9 cellular contexts compared by ENCODE assay signal in genomic region chr20:51480507-51481270, GRCh38.
DNase-seq lines count a peak whose midpoint lies in the region; ATAC-seq and TF ChIP-seq lines count a peak whose summit lies in the region.
"Had no signal": no experiment of that assay in that cellular context is flagged by ENCODE, and none has a peak within 500 bp of the region (broad histone marks: within the 10 kb centered on the region; RNA-seq: fewer than 3 reads in every experiment).

No MANE protein-coding gene starts in this region.

- ATAC-seq in GM21515 (IDR thresholded peaks at IDR 0.05; ENCODE audit: unreplicated experiment) = peak; percentile 60

- peak overlapping the region; percentile 30; the same call in 1 of the 2 replicates for H3K9ac ChIP-seq in KMS-11

- H3K27me3 ChIP-seq in GM06990 (replicated peaks; ENCODE audit: control insufficient read depth, insufficient read depth, low read length) = no peaks in the 10 kb centered on the region
- H3K27me3 ChIP-seq in KMS-11 (ENCODE audit: insufficient read depth, low read depth) = no peaks in the 10 kb centered on the region

- H3K4me2 ChIP-seq in KMS-11 = peak overlapping the region; percentile 46

- H3K79me2 ChIP-seq in KMS-11 (ENCODE audit: insufficient read depth, low read depth) = peaks cover 23% of the 10 kb centered on the region

- DNase-seq in GM06990 (ENCODE audit: extremely low read depth, insufficient read length) = peak; percentile 61
- peak; percentile 25 for DNase-seq in central memory CD4-positive, alpha-beta T cell
- DNase-seq in effector CD8-positive, alpha-beta T cell (lab: John Stamatoyannopoulos, UW) = no peak
- no peak for DNase-seq in hippocampal formation (lab: John Stamatoyannopoulos, UW)
- no peak for DNase-seq in NCI-H1105 treated with DMSO at 0.1 percent for 48 hours (lab: John Stamatoyannopoulos, UW)
- DNase-seq in DMS53 treated with DMSO at 0.1 percent for 48 hours (lab: John Stamatoyannopoulos, UW; ENCODE audit: unreplicated experiment) = no peak
- DNase-seq: NCI-H1092 had no signal

- TF ChIP-seq CTCF in GM06990 (IDR thresholded peaks at IDR 0.05; ENCODE audit: insufficient read depth, low read length, poor library complexity, severe bottlenecking) (no peak), KMS-11 (conservative IDR thresholded peaks at IDR 0.05; ENCODE audit: low read depth, low read length) (no peak)

- peaks cover 46% of the 10 kb centered on the region for H3K4me1 ChIP-seq in KMS-11 (ENCODE audit: low read depth, poor library complexity, severe bottlenecking)

- H3K4me3 ChIP-seq in GM06990 (replicated peaks; ENCODE audit: low read depth, low read length) = peak overlapping the region; percentile 6
- no peak overlapping the region for H3K4me3 ChIP-seq in KMS-11 (IDR thresholded peaks at IDR 0.05; ENCODE audit: insufficient read depth, low read depth, low read length)

- no peak overlapping the region for H2AFZ ChIP-seq in KMS-11 (ENCODE audit: low read depth)

- H3K36me3 ChIP-seq in GM06990 (ENCODE audit: control insufficient read depth, insufficient read depth, low read length) (peaks cover 5% of the 10 kb centered on the region), KMS-11 (ENCODE audit: insufficient read depth) (no peaks in the 10 kb centered on the region)

- H3K27ac ChIP-seq in KMS-11 = peak overlapping the region; percentile 74

- H4K20me1 ChIP-seq in KMS-11 (ENCODE audit: insufficient read depth) = no peaks in the 10 kb centered on the region

Comparison
In these comparisons a context has a peak if more than half of its experiments do, and no peak if none do; other contexts are left out.
1. DNase-seq: peak in GM06990 (single experiment) and central memory CD4-positive, alpha-beta T cell (single experiment); none in effector CD8-positive, alpha-beta T cell (single experiment), hippocampal formation (0 of 2), NCI-H1105 treated with DMSO at 0.1 percent for 48 hours (single experiment) and DMS53 treated with DMSO at 0.1 percent for 48 hours (single experiment).